1 cellular context compared by ENCODE assay signal in genomic region chr1:230123280-230124186, GRCh38.
A peak's percentile ranks its signal among the peaks of the same experiment; 100 is the strongest.
TF ChIP-seq lines count a peak whose summit lies in the region.

No MANE protein-coding gene starts in this region.

TF ChIP-seq in HepG2, 621 proteins besides CTCF, POLR2A, EP300 and RAD21 (continued from another document):
- TF ChIP-seq U2AF1 (optimal IDR thresholded peaks at IDR 0.05; ENCODE audit: low read depth, low read length) = no peak
- no peak for TF ChIP-seq JARID2 (CRISPR knock-in tag; IDR thresholded peaks at IDR 0.05; ENCODE audit: insufficient replicate concordance)
- no peak for TF ChIP-seq TBX3 (IDR thresholded peaks at IDR 0.05; ENCODE audit: borderline replicate concordance)
- no peak for TF ChIP-seq KMT2A (CRISPR knock-in tag; IDR thresholded peaks at IDR 0.05)
- TF ChIP-seq ELF4 (CRISPR knock-in tag; IDR thresholded peaks at IDR 0.05; ENCODE audit: borderline replicate concordance) = no peak
- no peak for TF ChIP-seq ATF3 (CRISPR knock-in tag; IDR thresholded peaks at IDR 0.05)
- TF ChIP-seq NFE2L2 (IDR thresholded peaks at IDR 0.05; ENCODE audit: low read length) = no peak
- no peak for TF ChIP-seq ETV5 (CRISPR knock-in tag; IDR thresholded peaks at IDR 0.05; ENCODE audit: borderline replicate concordance)
- no peak for TF ChIP-seq ZBTB26 (CRISPR knock-in tag; IDR thresholded peaks at IDR 0.05; ENCODE audit: borderline replicate concordance)
- TF ChIP-seq AGO1 (IDR thresholded peaks at IDR 0.05; ENCODE audit: low read depth, low read length, poor library complexity, severe bottlenecking) = no peak
- no peak for TF ChIP-seq HNRNPK (IDR thresholded peaks at IDR 0.05; ENCODE audit: low read depth, low read length, poor library complexity, severe bottlenecking)
- TF ChIP-seq RBFOX2 (IDR thresholded peaks at IDR 0.05; ENCODE audit: low read depth, low read length) = no peak
- no peak for TF ChIP-seq KAT2B (IDR thresholded peaks at IDR 0.05; ENCODE audit: borderline replicate concordance, low read depth, low read length)
- TF ChIP-seq ZBTB21 (CRISPR knock-in tag; IDR thresholded peaks at IDR 0.05) = peak; percentile 74
- TF ChIP-seq GTF3A (CRISPR knock-in tag; conservative IDR thresholded peaks at IDR 0.05) = no peak
- no peak for TF ChIP-seq GMEB2 (CRISPR knock-in tag; IDR thresholded peaks at IDR 0.05; ENCODE audit: low read depth)
- 0 out of 2 replicates have a peak, but pooled peaks have one; percentile 26 for TF ChIP-seq ATF1 (CRISPR knock-in tag; IDR thresholded peaks at IDR 0.05)
